In the genomic region with DNA sequence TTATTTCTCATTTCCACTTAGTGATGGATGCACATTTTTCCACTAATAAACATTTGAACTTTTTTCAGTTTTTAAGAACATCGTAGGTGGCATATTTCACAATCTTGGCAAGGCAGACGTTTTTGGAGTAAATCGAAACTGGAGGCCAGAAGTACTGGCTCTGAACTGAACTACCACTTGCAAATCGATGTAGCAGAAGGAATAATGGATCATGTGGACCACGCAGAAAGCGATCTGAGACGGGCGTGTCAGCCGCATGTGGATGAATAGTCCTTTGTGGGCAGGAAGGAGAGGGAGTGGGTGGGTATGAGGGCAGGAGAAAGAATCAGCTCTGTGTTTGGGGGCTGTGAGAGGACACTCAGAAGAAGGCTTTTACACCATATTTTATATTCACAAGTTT, we compare ENCODE assay signal across 9 cellular contexts.
DNase-seq lines count a peak whose midpoint lies in the region; ATAC-seq and TF ChIP-seq lines count a peak whose summit lies in the region.
"Had no signal": no experiment of that assay in that cellular context is flagged by ENCODE, and none has a peak within 500 bp of the region (broad histone marks: within the 10 kb centered on the region; RNA-seq: fewer than 3 reads in every experiment).

No MANE protein-coding gene starts in this region.

- H3K9ac ChIP-seq in fibroblast of lung (ENCODE audit: insufficient read depth, low read length) = peak overlapping the region; percentile 53

- H3K4me2 ChIP-seq in fibroblast of lung (ENCODE audit: extremely low read depth, insufficient read depth, low read length) = peak overlapping the region; percentile 78

- H3K27me3 ChIP-seq in fibroblast of lung (ENCODE audit: control insufficient read depth, insufficient read depth, low read length) = no peaks in the 10 kb centered on the region

- no peak overlapping the region for H2AFZ ChIP-seq in fibroblast of lung (ENCODE audit: low read length)

- H3K27ac ChIP-seq in fibroblast of lung (ENCODE audit: insufficient read depth, low read length) (peak overlapping the region; percentile 92), urinary bladder (ENCODE audit: low read depth) (peak overlapping the region; percentile 80)
- H3K27ac ChIP-seq: neutrophil had no signal

- TF ChIP-seq CTCF in fibroblast of lung (conservative IDR thresholded peaks at IDR 0.05 in 1 of 2, IDR thresholded peaks at IDR 0.05 in 1 of 2; ENCODE audit: low read depth in 1 of 2, low read length in 2 of 2) = no peak
- TF ChIP-seq CTCF in nephron (IDR thresholded peaks at IDR 0.05; ENCODE audit: unreplicated experiment in 3 of 3) = no peak

- peaks cover 30% of the 10 kb centered on the region for H3K36me3 Mint-ChIP-seq in nephron (ENCODE audit: low read depth)

- H3K36me3 ChIP-seq in fibroblast of lung (ENCODE audit: control insufficient read depth, insufficient read depth, low read length) = no peaks in the 10 kb centered on the region
- no peaks in the 10 kb centered on the region for H3K36me3 ChIP-seq in urinary bladder (ENCODE audit: insufficient read depth)
- H3K36me3 ChIP-seq: neutrophil had no signal

- H3K9me3 ChIP-seq in fibroblast of lung (ENCODE audit: control insufficient read depth, insufficient read depth, low read depth, low read length) = no peaks in the 10 kb centered on the region
- H3K9me3 ChIP-seq: neutrophil had no signal

- peaks cover 69% of the 10 kb centered on the region for H3K4me1 Mint-ChIP-seq in nephron

- no peaks in the 10 kb centered on the region for H3K27me3 Mint-ChIP-seq in nephron (ENCODE audit: low read depth)

- H3K79me2 ChIP-seq in fibroblast of lung (ENCODE audit: control insufficient read depth, insufficient read depth, low read length) = peaks cover 5% of the 10 kb centered on the region

- 22% methylated on average over 9 of the region's 9 CpGs for WGBS in urinary bladder

- ATAC-seq in HG03378 (IDR thresholded peaks at IDR 0.05; ENCODE audit: unreplicated experiment) = no peak

- H3K4me1 ChIP-seq in fibroblast of lung (ENCODE audit: control insufficient read depth, extremely low read depth, insufficient read depth, low read length) (peaks cover 38% of the 10 kb centered on the region), urinary bladder (ENCODE audit: insufficient read depth) (no peaks in the 10 kb centered on the region)

- H3K4me3 Mint-ChIP-seq in nephron = peak overlapping the region in 1 of 3 experiments; percentile 71

- no peaks in the 10 kb centered on the region for H4K20me1 ChIP-seq in fibroblast of lung (ENCODE audit: control insufficient read depth, extremely low read depth, insufficient read depth, low read length)

- H3K27ac Mint-ChIP-seq in nephron = peak overlapping the region; percentile 23 to 93 (median 88)

- peaks cover 3% of the 10 kb centered on the region for H3K9me3 Mint-ChIP-seq in nephron

- H3K4me3 ChIP-seq in fibroblast of lung (replicated peaks in 1 of 4; ENCODE audit: control extremely low read depth in 1 of 4, insufficient read depth in 1 of 4, low read depth in 3 of 4, low read length in 4 of 4) (peak overlapping the region; percentile 1 to 53 (median 32)), urinary bladder (ENCODE audit: low read depth, low read length) (no peak overlapping the region)

- DNase-seq in SW480 (ENCODE audit: low spot score) (peak; percentile 18), fibroblast of lung (ENCODE audit: low read depth in 2 of 2) (peak; percentile 90 to 98), GDM1 (lab: John Stamatoyannopoulos, UW) (no peak)
- DNase-seq in activated T-cell treated with anti-CD3 and anti-CD28 coated beads, Interleukin-2, amount 50 U/mL, for 1 hour = no peak
- DNase-seq: stimulated activated naive CD4-positive, alpha-beta T cell treated with Interleukin-2 at 50 U/mL for 16 hours had no signal

Comparison
In these comparisons a context has a peak if more than half of its experiments do, and no peak if none do; other contexts are left out.
1. DNase-seq: peak in SW480 (single experiment) and fibroblast of lung (2 of 2); none in GDM1 (single experiment) and activated T-cell treated with anti-CD3 and anti-CD28 coated beads, Interleukin-2, amount 50 U/mL, for 1 hour (single experiment).